41 cellular contexts compared by ENCODE assay signal in genomic region chr12:132580701-132581292, GRCh38. TPM values are rescaled to one million over a fixed set of nuclear protein-coding genes. Genes with fewer than 3 reads are reported as not detected.
"Had no signal": no experiment of that assay in that cellular context is flagged by ENCODE, and none has a peak within 500 bp of the region (broad histone marks: within the 10 kb centered on the region; RNA-seq: fewer than 3 reads in every experiment).

No MANE protein-coding gene starts in this region.

- H3K36me3 ChIP-seq: breast epithelium, colonic mucosa had no signal

- H3K27me3 ChIP-seq: adrenal gland, body of pancreas, breast epithelium, colonic mucosa, esophagus squamous epithelium had no signal

- H3K36me3 Mint-ChIP-seq: activated CD8-positive, alpha-beta memory T cell treated with anti-CD3 and anti-CD28 coated beads, Interleukin-2, amount 10 ng/mL, durations not matched to agents 7 days and 5 days; activated naive CD4-positive, alpha-beta T cell treated with anti-CD3 and anti-CD28 coated beads, Interleukin-2, amount 50 U/mL, for 24 hours had no signal

- H3K9me3 Mint-ChIP-seq: activated CD4-positive, alpha-beta memory T cell treated with anti-CD3 and anti-CD28 coated beads for 36 hours; activated CD4-positive, alpha-beta T cell treated with anti-CD3 and anti-CD28 coated beads, Interleukin-2, amount 10 ng/mL, durations not matched to agents 24 days and 14 days; activated naive CD4-positive, alpha-beta T cell treated with anti-CD3 and anti-CD28 coated beads for 36 hours; activated naive CD4-positive, alpha-beta T cell treated with anti-CD3 and anti-CD28 coated beads, Interleukin-2, amount 50 U/mL, for 24 hours; activated naive CD8-positive, alpha-beta T cell treated with anti-CD3 and anti-CD28 coated beads for 36 hours; activated naive CD8-positive, alpha-beta T cell treated with anti-CD3 and anti-CD28 coated beads, Interleukin-2, amount 50 U/mL, for 24 hours; activated T-helper 1 cell treated with anti-CD3 and anti-CD28 coated beads, Interleukin-12 subunit alpha, Interleukin-12 subunit beta, Interleukin-2, Interleukin-4 antibody, amounts not matched to agents 30 ng/mL and 10 ng/mL and 1 ng/mL, durations not matched to agents 14 hours and 24 hours and 36 hours; activated T-helper 2 cell treated with anti-CD3 and anti-CD28 coated beads, Interferon-gamma antibody, Interleukin-2, Interleukin-4, amounts not matched to agents 10 μg/mL and 5 μg/mL and 100 μg/mL, durations not matched to agents 14 hours and 24 hours and 36 hours; T-helper 2 cell treated with Interferon-gamma antibody and Interleukin-4, amounts not matched to agents 5 μg/mL and 100 μg/mL, for 36 hours had no signal

- H3K9me3 ChIP-seq: adrenal gland, body of pancreas, breast epithelium, colonic mucosa, esophagus squamous epithelium had no signal

- H3K4me1 ChIP-seq: adrenal gland, body of pancreas, breast epithelium, colonic mucosa had no signal

- H3K4me3 Mint-ChIP-seq: activated CD4-positive, alpha-beta memory T cell treated with anti-CD3 and anti-CD28 coated beads for 36 hours; activated CD4-positive, alpha-beta T cell treated with anti-CD3 and anti-CD28 coated beads for 36 hours; activated CD4-positive, alpha-beta T cell treated with anti-CD3 and anti-CD28 coated beads, Interleukin-2, amount 10 ng/mL, durations not matched to agents 24 days and 14 days; activated CD8-positive, alpha-beta memory T cell treated with anti-CD3 and anti-CD28 coated beads, Interleukin-2, amount 10 ng/mL, durations not matched to agents 7 days and 5 days; activated CD8-positive, alpha-beta T cell treated with anti-CD3 and anti-CD28 coated beads, Interleukin-2, amount 10 ng/mL, durations not matched to agents 7 days and 5 days; activated naive CD4-positive, alpha-beta T cell treated with anti-CD3 and anti-CD28 coated beads for 36 hours; activated naive CD4-positive, alpha-beta T cell treated with anti-CD3 and anti-CD28 coated beads, Interleukin-2, amount 50 U/mL, for 24 hours; activated naive CD8-positive, alpha-beta T cell treated with anti-CD3 and anti-CD28 coated beads for 36 hours; activated naive CD8-positive, alpha-beta T cell treated with anti-CD3 and anti-CD28 coated beads, Interleukin-2, amount 50 U/mL, for 24 hours; activated T-helper 1 cell treated with anti-CD3 and anti-CD28 coated beads, Interleukin-12 subunit alpha, Interleukin-12 subunit beta, Interleukin-2, Interleukin-4 antibody, amounts not matched to agents 30 ng/mL and 10 ng/mL and 1 ng/mL, durations not matched to agents 14 hours and 24 hours and 36 hours; T-helper 17 cell; T-helper 2 cell treated with Interferon-gamma antibody and Interleukin-4, amounts not matched to agents 5 μg/mL and 100 μg/mL, for 36 hours had no signal

- ATAC-seq: activated CD4-positive, alpha-beta T cell treated with anti-CD3 and anti-CD28 coated beads for 36 hours; activated CD8-positive, alpha-beta memory T cell treated with anti-CD3 and anti-CD28 coated beads, Interleukin-2, amount 10 ng/mL, durations not matched to agents 7 days and 5 days; activated CD8-positive, alpha-beta T cell treated with anti-CD3 and anti-CD28 coated beads, Interleukin-2, amount 10 ng/mL, durations not matched to agents 7 days and 5 days; activated naive CD8-positive, alpha-beta T cell treated with anti-CD3 and anti-CD28 coated beads, Interleukin-2, amount 50 U/mL, for 24 hours; body of pancreas; T-helper 17 cell had no signal

- H3K27me3 Mint-ChIP-seq: activated CD4-positive, alpha-beta memory T cell treated with anti-CD3 and anti-CD28 coated beads for 36 hours; activated CD4-positive, alpha-beta T cell treated with anti-CD3 and anti-CD28 coated beads for 36 hours; activated CD4-positive, alpha-beta T cell treated with anti-CD3 and anti-CD28 coated beads, Interleukin-2, amount 10 ng/mL, durations not matched to agents 24 days and 14 days; activated CD8-positive, alpha-beta memory T cell treated with anti-CD3 and anti-CD28 coated beads, Interleukin-2, amount 10 ng/mL, durations not matched to agents 7 days and 5 days; activated naive CD4-positive, alpha-beta T cell treated with anti-CD3 and anti-CD28 coated beads, Interleukin-2, amount 50 U/mL, for 24 hours; activated naive CD8-positive, alpha-beta T cell treated with anti-CD3 and anti-CD28 coated beads for 36 hours; activated naive CD8-positive, alpha-beta T cell treated with anti-CD3 and anti-CD28 coated beads, Interleukin-2, amount 50 U/mL, for 24 hours; T-helper 17 cell had no signal

- FAIRE-seq: endometrium, endothelial cell of umbilical vein had no signal

- H3K4me3 ChIP-seq: adrenal gland, body of pancreas, breast epithelium, cardiac muscle cell, colonic mucosa, esophagus squamous epithelium had no signal

- H3K4me1 Mint-ChIP-seq: activated CD4-positive, alpha-beta T cell treated with anti-CD3 and anti-CD28 coated beads for 36 hours; activated CD4-positive, alpha-beta T cell treated with anti-CD3 and anti-CD28 coated beads, Interleukin-2, amount 10 ng/mL, durations not matched to agents 24 days and 14 days; activated CD8-positive, alpha-beta memory T cell treated with anti-CD3 and anti-CD28 coated beads, Interleukin-2, amount 10 ng/mL, durations not matched to agents 7 days and 5 days; activated naive CD4-positive, alpha-beta T cell treated with anti-CD3 and anti-CD28 coated beads, Interleukin-2, amount 50 U/mL, for 24 hours; activated naive CD8-positive, alpha-beta T cell treated with anti-CD3 and anti-CD28 coated beads for 36 hours; activated naive CD8-positive, alpha-beta T cell treated with anti-CD3 and anti-CD28 coated beads, Interleukin-2, amount 50 U/mL, for 24 hours had no signal

- DNase-seq: activated CD4-positive, alpha-beta memory T cell treated with anti-CD3 and anti-CD28 coated beads for 36 hours; activated CD4-positive, alpha-beta T cell treated with anti-CD3 and anti-CD28 coated beads for 36 hours; activated CD4-positive, alpha-beta T cell treated with anti-CD3 and anti-CD28 coated beads, Interleukin-2, amount 10 ng/mL, durations not matched to agents 24 days and 14 days; activated CD4-positive, CD25-positive, alpha-beta regulatory T cell; activated CD4-positive, CD25-positive, alpha-beta regulatory T cell treated with anti-CD3 and anti-CD28 coated beads, Interleukin-2, amount 50 U/mL, for 72 hours; activated CD8-positive, alpha-beta memory T cell treated with anti-CD3 and anti-CD28 coated beads, Interleukin-2, amount 10 ng/mL, durations not matched to agents 7 days and 5 days; activated CD8-positive, alpha-beta memory T cell treated with anti-CD3 and anti-CD28 coated beads, Interleukin-2, amount 50 U/mL, for 4 hours; activated CD8-positive, alpha-beta T cell treated with anti-CD3 and anti-CD28 coated beads, Interleukin-2, amount 10 ng/mL, durations not matched to agents 7 days and 5 days; activated effector memory CD4-positive, alpha-beta T cell treated with anti-CD3 and anti-CD28 coated beads, Interleukin-2, amount 50 U/mL, for 16 hours; activated naive CD4-positive, alpha-beta T cell treated with anti-CD3 and anti-CD28 coated beads for 36 hours; activated naive CD8-positive, alpha-beta T cell treated with anti-CD3 and anti-CD28 coated beads for 36 hours; activated naive CD8-positive, alpha-beta T cell treated with anti-CD3 and anti-CD28 coated beads, Interleukin-2, amount 50 U/mL, for 24 hours; activated T-cell treated with anti-CD3 and anti-CD28 coated beads, Interleukin-2, amount 50 U/mL, for 1 hour; activated T-cell treated with anti-CD3 and anti-CD28 coated beads, Interleukin-2, amount 50 U/mL, for 48 hours; adrenal gland; amygdala; aorta; body of pancreas; central memory CD4-positive, alpha-beta T cell; cerebellar nuclear complex; colonic mucosa; effector CD8-positive, alpha-beta T cell; esophagus squamous epithelium; foreskin melanocyte; T-helper 1 cell; T-helper 17 cell; T1000; WERI-Rb-1 had no signal

- H3K27ac ChIP-seq: adrenal gland, body of pancreas, breast epithelium, cardiac muscle cell, colonic mucosa, epithelial cell of prostate, WERI-Rb-1 had no signal

- H3K27ac Mint-ChIP-seq: activated CD4-positive, alpha-beta memory T cell treated with anti-CD3 and anti-CD28 coated beads for 36 hours; activated CD4-positive, alpha-beta T cell treated with anti-CD3 and anti-CD28 coated beads for 36 hours; activated CD4-positive, alpha-beta T cell treated with anti-CD3 and anti-CD28 coated beads, Interleukin-2, amount 10 ng/mL, durations not matched to agents 24 days and 14 days; activated CD8-positive, alpha-beta memory T cell treated with anti-CD3 and anti-CD28 coated beads, Interleukin-2, amount 10 ng/mL, durations not matched to agents 7 days and 5 days; activated CD8-positive, alpha-beta T cell treated with anti-CD3 and anti-CD28 coated beads, Interleukin-2, amount 10 ng/mL, durations not matched to agents 7 days and 5 days; activated naive CD4-positive, alpha-beta T cell treated with anti-CD3 and anti-CD28 coated beads for 36 hours; activated naive CD4-positive, alpha-beta T cell treated with anti-CD3 and anti-CD28 coated beads, Interleukin-2, amount 50 U/mL, for 24 hours; activated naive CD8-positive, alpha-beta T cell treated with anti-CD3 and anti-CD28 coated beads for 36 hours; activated naive CD8-positive, alpha-beta T cell treated with anti-CD3 and anti-CD28 coated beads, Interleukin-2, amount 50 U/mL, for 24 hours; activated T-helper 1 cell treated with anti-CD3 and anti-CD28 coated beads, Interleukin-12 subunit alpha, Interleukin-12 subunit beta, Interleukin-2, Interleukin-4 antibody, amounts not matched to agents 30 ng/mL and 10 ng/mL and 1 ng/mL, durations not matched to agents 14 hours and 24 hours and 36 hours; activated T-helper 2 cell treated with anti-CD3 and anti-CD28 coated beads, Interferon-gamma antibody, Interleukin-2, Interleukin-4, amounts not matched to agents 10 μg/mL and 5 μg/mL and 100 μg/mL, durations not matched to agents 14 hours and 24 hours and 36 hours; T-helper 17 cell; T-helper 2 cell treated with Interferon-gamma antibody and Interleukin-4, amounts not matched to agents 5 μg/mL and 100 μg/mL, for 36 hours had no signal

RNA-seq across cellular contexts. Expression of gene LRCOL1, which starts 29.6 kb away (rescaled TPM):
- total RNA-seq: activated CD4-positive, alpha-beta memory T cell treated with anti-CD3 and anti-CD28 coated beads for 36 hours; activated CD4-positive, alpha-beta T cell treated with anti-CD3 and anti-CD28 coated beads for 36 hours; activated CD4-positive, alpha-beta T cell treated with anti-CD3 and anti-CD28 coated beads, Interleukin-2, amount 10 ng/mL, durations not matched to agents 24 days and 14 days; activated CD8-positive, alpha-beta memory T cell treated with anti-CD3 and anti-CD28 coated beads for 36 hours; activated CD8-positive, alpha-beta memory T cell treated with anti-CD3 and anti-CD28 coated beads, Interleukin-2, amount 10 ng/mL, durations not matched to agents 7 days and 5 days; activated CD8-positive, alpha-beta T cell treated with anti-CD3 and anti-CD28 coated beads, Interleukin-2, amount 10 ng/mL, durations not matched to agents 7 days and 5 days; activated naive CD4-positive, alpha-beta T cell treated with anti-CD3 and anti-CD28 coated beads for 36 hours; activated naive CD8-positive, alpha-beta T cell treated with anti-CD3 and anti-CD28 coated beads for 36 hours; activated T-helper 1 cell treated with anti-CD3 and anti-CD28 coated beads, Interleukin-12 subunit alpha, Interleukin-12 subunit beta, Interleukin-2, Interleukin-4 antibody, amounts not matched to agents 30 ng/mL and 10 ng/mL and 1 ng/mL, durations not matched to agents 14 hours and 24 hours and 36 hours; activated T-helper 2 cell treated with anti-CD3 and anti-CD28 coated beads, Interferon-gamma antibody, Interleukin-2, Interleukin-4, amounts not matched to agents 10 μg/mL and 5 μg/mL and 100 μg/mL, durations not matched to agents 14 hours and 24 hours and 36 hours; body of pancreas; cardiac muscle cell; fibroblast of villous mesenchyme; T-helper 17 cell had no signal
- polyA plus RNA-seq: cardiac muscle cell, fibroblast of lung had no signal

RNA-seq across cellular contexts. Expression of gene P2RX2, which starts 37.8 kb away (rescaled TPM):
- total RNA-seq: activated CD4-positive, alpha-beta memory T cell treated with anti-CD3 and anti-CD28 coated beads for 36 hours; activated CD4-positive, alpha-beta T cell treated with anti-CD3 and anti-CD28 coated beads for 36 hours; activated CD4-positive, alpha-beta T cell treated with anti-CD3 and anti-CD28 coated beads, Interleukin-2, amount 10 ng/mL, durations not matched to agents 24 days and 14 days; activated CD8-positive, alpha-beta memory T cell treated with anti-CD3 and anti-CD28 coated beads for 36 hours; activated CD8-positive, alpha-beta memory T cell treated with anti-CD3 and anti-CD28 coated beads, Interleukin-2, amount 10 ng/mL, durations not matched to agents 7 days and 5 days; activated CD8-positive, alpha-beta T cell treated with anti-CD3 and anti-CD28 coated beads, Interleukin-2, amount 10 ng/mL, durations not matched to agents 7 days and 5 days; activated naive CD4-positive, alpha-beta T cell treated with anti-CD3 and anti-CD28 coated beads for 36 hours; activated naive CD8-positive, alpha-beta T cell treated with anti-CD3 and anti-CD28 coated beads for 36 hours; activated T-helper 1 cell treated with anti-CD3 and anti-CD28 coated beads, Interleukin-12 subunit alpha, Interleukin-12 subunit beta, Interleukin-2, Interleukin-4 antibody, amounts not matched to agents 30 ng/mL and 10 ng/mL and 1 ng/mL, durations not matched to agents 14 hours and 24 hours and 36 hours; activated T-helper 2 cell treated with anti-CD3 and anti-CD28 coated beads, Interferon-gamma antibody, Interleukin-2, Interleukin-4, amounts not matched to agents 10 μg/mL and 5 μg/mL and 100 μg/mL, durations not matched to agents 14 hours and 24 hours and 36 hours; cardiac muscle cell; dermis microvascular lymphatic vessel endothelial cell; endothelial cell of umbilical vein; fibroblast of lung; fibroblast of villous mesenchyme; T-helper 17 cell had no signal
- polyA plus RNA-seq: aorta, cardiac muscle cell, endothelial cell of umbilical vein, fibroblast of lung had no signal
